Comparison of ENCODE assay signal across 8 cellular contexts in the genomic region with DNA sequence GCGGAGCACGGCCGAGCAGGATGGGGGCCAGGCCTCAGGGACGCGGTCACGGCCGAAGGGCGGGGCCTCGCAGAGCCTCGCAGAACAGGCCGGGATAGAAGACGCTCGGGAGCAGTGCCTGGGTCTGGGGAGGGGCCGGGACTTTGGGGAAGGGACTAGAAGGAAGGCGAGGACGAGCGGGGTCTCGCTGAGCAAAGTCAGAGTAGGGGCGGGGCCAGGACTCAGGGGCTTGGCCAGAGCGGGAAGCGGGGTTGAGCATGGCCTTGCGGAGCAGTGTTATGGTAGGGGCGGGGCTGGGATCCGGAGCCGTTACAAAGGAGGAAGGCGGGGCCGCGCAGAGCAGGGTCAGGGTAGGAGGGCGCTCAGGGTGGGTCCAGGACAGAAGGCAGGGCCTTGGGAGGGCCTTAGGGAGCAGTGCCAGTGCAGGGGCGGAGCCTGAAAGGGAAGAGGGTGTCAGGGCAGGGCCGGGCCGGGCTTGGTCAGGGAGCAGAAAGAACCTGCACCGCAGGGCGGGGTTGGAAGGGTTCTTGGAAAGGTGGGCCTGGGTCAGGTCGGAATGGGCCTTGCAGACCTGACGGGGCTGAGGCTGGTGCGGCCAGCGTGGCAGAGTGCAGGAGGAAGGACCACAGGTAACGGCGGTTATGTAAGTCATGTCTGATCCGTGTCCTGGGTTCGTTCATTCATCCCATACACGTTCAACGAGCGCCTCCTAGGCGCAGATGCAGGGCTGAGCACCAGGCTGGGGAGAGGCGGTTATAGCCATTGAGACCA. TPM values are rescaled to one million over a fixed set of nuclear protein-coding genes. Genes with fewer than 3 reads are reported as not detected.
A peak's percentile ranks its signal among the peaks of the same experiment; 100 is the strongest.
DNase-seq lines count a peak whose midpoint lies in the region; TF ChIP-seq lines count a peak whose summit lies in the region.

No MANE protein-coding gene starts in this region.

- H3K36me3 Mint-ChIP-seq in glutamatergic neuron (ENCODE audit: unreplicated experiment) = no peaks in the 10 kb centered on the region
- H3K36me3 Mint-ChIP-seq in osteocyte (ENCODE audit: unreplicated experiment) = peaks cover 3% of the 10 kb centered on the region

- H3K36me3 ChIP-seq in MM.1S (replicated peaks; ENCODE audit: insufficient read depth, low read length) = peaks cover 5% of the 10 kb centered on the region; the same call in 1 of the 2 replicates
- H3K36me3 ChIP-seq in thymus (ENCODE audit: control insufficient read depth, insufficient read depth) = peaks cover 29% of the 10 kb centered on the region

- no peaks in the 10 kb centered on the region for H4K20me1 ChIP-seq in MM.1S (ENCODE audit: insufficient read depth, low read length)

- peaks cover 8% of the 10 kb centered on the region for H3K9me3 Mint-ChIP-seq in glutamatergic neuron (ENCODE audit: unreplicated experiment)
- H3K9me3 Mint-ChIP-seq in osteocyte (ENCODE audit: unreplicated experiment) = no peaks in the 10 kb centered on the region

- H3K4me1 ChIP-seq in MM.1S (ENCODE audit: low read length) (peaks cover 7% of the 10 kb centered on the region), thymus (ENCODE audit: control insufficient read depth, insufficient read depth, low read length) (peaks cover 5% of the 10 kb centered on the region)

- H3K9me2 ChIP-seq in MM.1S (replicated peaks; ENCODE audit: insufficient read depth, low read length) = no peaks in the 10 kb centered on the region

- H3K4me2 ChIP-seq in MM.1S (ENCODE audit: low read depth, low read length) = peak overlapping the region; percentile 100

- no peaks in the 10 kb centered on the region for H3K79me2 ChIP-seq in MM.1S (ENCODE audit: low read length)

- peaks cover 40% of the 10 kb centered on the region for H3K27me3 ChIP-seq in MM.1S (replicated peaks; ENCODE audit: insufficient read depth, low read length)
- no peaks in the 10 kb centered on the region for H3K27me3 ChIP-seq in thymus (ENCODE audit: control insufficient read depth, insufficient read depth)

- H3K4me1 Mint-ChIP-seq in glutamatergic neuron (ENCODE audit: low read depth, unreplicated experiment) (peaks cover 2% of the 10 kb centered on the region), osteocyte (ENCODE audit: unreplicated experiment) (peaks cover 15% of the 10 kb centered on the region)

- peak; percentile 92 for TF ChIP-seq CTCF in MM.1S (IDR thresholded peaks at IDR 0.05; ENCODE audit: low read length)
- TF ChIP-seq CTCF in glutamatergic neuron (IDR thresholded peaks at IDR 0.05; ENCODE audit: partially characterized antibody, unreplicated experiment) = no peak
- peak; percentile 72 for TF ChIP-seq CTCF in osteocyte (IDR thresholded peaks at IDR 0.05)

- H3K4me3 Mint-ChIP-seq in glutamatergic neuron (ENCODE audit: unreplicated experiment) = peak overlapping the region; percentile 93
- H3K4me3 Mint-ChIP-seq in osteocyte (ENCODE audit: unreplicated experiment) = peak overlapping the region; percentile 91

- peak overlapping the region; percentile 89 for H3K27ac Mint-ChIP-seq in glutamatergic neuron (ENCODE audit: unreplicated experiment)
- peak overlapping the region; percentile 88 for H3K27ac Mint-ChIP-seq in osteocyte (ENCODE audit: unreplicated experiment)

- H3K27ac ChIP-seq in MM.1S (ENCODE audit: low read length) (no peak overlapping the region; the same call in 1 of the 2 replicates), thymus (ENCODE audit: low read depth) (peak overlapping the region; percentile 39)

- peak overlapping the region; percentile 31; the same call in 1 of the 2 replicates for H3K9ac ChIP-seq in MM.1S (ENCODE audit: low read length)

- H3K27me3 Mint-ChIP-seq in glutamatergic neuron (ENCODE audit: unreplicated experiment) = peaks cover 11% of the 10 kb centered on the region
- no peaks in the 10 kb centered on the region for H3K27me3 Mint-ChIP-seq in osteocyte (ENCODE audit: unreplicated experiment)

- WGBS in thymus = under 1% methylated on average over 47 of the region's 47 CpGs

- H3K9me3 ChIP-seq in MM.1S (replicated peaks; ENCODE audit: insufficient read depth, low read length) (no peaks in the 10 kb centered on the region), thymus (ENCODE audit: control insufficient read depth) (peaks cover 2% of the 10 kb centered on the region)

- peak overlapping the region; percentile 95 for H2AFZ ChIP-seq in MM.1S (ENCODE audit: low read length)

- H3F3A ChIP-seq in MM.1S (ENCODE audit: insufficient read depth, low read length) = no peaks in the 10 kb centered on the region; the same call in 1 of the 2 replicates

- H3K4me3 ChIP-seq in MM.1S (ENCODE audit: low read length) (peak overlapping the region; percentile 81), thymus (ENCODE audit: low read length) (peak overlapping the region; percentile 66)

- DNase-seq in GM03348 (ENCODE audit: low spot score) (peak; percentile 95), HCEC 1CT (peak; percentile 96), MM.1S (peak; percentile 93), SK-N-DZ (ENCODE audit: low spot score) (peak; percentile 95), glutamatergic neuron (peak; percentile 94), osteocyte (ENCODE audit: extremely low spot score, unreplicated experiment) (peak; percentile 95)
- DNase-seq in activated naive CD4-positive, alpha-beta T cell treated with anti-CD3 and anti-CD28 coated beads, Interleukin-2, amount 50 U/mL, for 16 hours = peak; percentile 80

RNA-seq across cellular contexts. Expression of gene ATP8B3, which starts 0.5 kb away (rescaled TPM):
- polyA plus RNA-seq in SK-N-DZ (2014; cell fraction: cytosol; rRNA removed) = 0.10 and 0.32 TPM in 2 replicates
- 0.12 and 1.7 TPM in 2 replicates for polyA plus RNA-seq in SK-N-DZ (2014; cell fraction: nucleus; rRNA removed)
- total RNA-seq in glutamatergic neuron (ENCODE audit: unreplicated experiment) = 2.5 TPM
- 4.6 and 5.2 TPM in 2 replicates for total RNA-seq in osteocyte
- polyA plus RNA-seq in thymus = 3.6 TPM

RNA-seq across cellular contexts. Expression of gene REXO1, which starts 35.7 kb away (rescaled TPM):
- 10.7 and 12.7 TPM in 2 replicates for polyA plus RNA-seq in SK-N-DZ (2014; cell fraction: cytosol; rRNA removed)
- 16.6 and 69.5 TPM in 2 replicates for polyA plus RNA-seq in SK-N-DZ (2014; cell fraction: nucleus; rRNA removed)
- total RNA-seq in glutamatergic neuron (ENCODE audit: unreplicated experiment) (65.7 TPM), osteocyte (29.8 and 39.3 TPM in 2 replicates)
- polyA plus RNA-seq in thymus = 28.7 TPM

RNA-seq across cellular contexts. Expression of gene KLF16, which starts 50.8 kb away (rescaled TPM):
- 12.8 and 16.7 TPM in 2 replicates for polyA plus RNA-seq in SK-N-DZ (2014; cell fraction: cytosol; rRNA removed)
- polyA plus RNA-seq in SK-N-DZ (2014; cell fraction: nucleus; rRNA removed) = 11.0 and 15.3 TPM in 2 replicates
- total RNA-seq in glutamatergic neuron (ENCODE audit: unreplicated experiment) (30.6 TPM), osteocyte (25.1 and 26.3 TPM in 2 replicates)
- 8.4 TPM for polyA plus RNA-seq in thymus

RNA-seq across cellular contexts. Expression of gene ONECUT3, which starts 59.3 kb away (rescaled TPM):
- polyA plus RNA-seq in SK-N-DZ (2014; cell fraction: cytosol; rRNA removed) = not detected in 2 replicates
- not detected in 2 replicates for polyA plus RNA-seq in SK-N-DZ (2014; cell fraction: nucleus; rRNA removed)
- total RNA-seq in glutamatergic neuron (ENCODE audit: unreplicated experiment) (15.4 TPM), osteocyte (not detected in 2 replicates)
- 0.02 TPM for polyA plus RNA-seq in thymus
